Comparison of ENCODE assay signal across 27 cellular contexts in the genomic region with DNA sequence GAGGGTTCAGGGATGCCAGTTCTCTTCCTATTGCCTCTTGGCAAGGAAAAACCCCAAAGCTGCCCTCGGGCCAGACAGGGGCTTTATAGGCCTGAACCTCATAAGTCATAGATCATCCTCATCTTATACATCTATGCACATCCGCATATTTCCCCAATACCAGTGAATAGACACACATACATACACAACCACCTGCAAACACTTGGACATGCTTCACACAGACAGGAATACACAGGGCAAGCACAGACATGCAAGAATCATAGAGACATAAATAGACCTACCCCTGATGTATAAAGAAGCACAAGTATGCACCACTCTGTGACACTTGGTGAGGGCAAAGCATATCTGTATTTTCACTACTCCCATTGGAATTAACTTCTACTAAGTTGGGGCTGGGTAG. TPM values are rescaled to one million over a fixed set of nuclear protein-coding genes. Genes with fewer than 3 reads are reported as not detected.
DNase-seq lines count a peak whose midpoint lies in the region; ATAC-seq, FAIRE-seq and TF ChIP-seq lines count a peak whose summit lies in the region.
"Had no signal": no experiment of that assay in that cellular context is flagged by ENCODE, and none has a peak within 500 bp of the region (broad histone marks: within the 10 kb centered on the region; RNA-seq: fewer than 3 reads in every experiment).

No MANE protein-coding gene starts in this region.

- H3K9ac ChIP-seq in neural progenitor cell: no peak overlapping the region

- TF ChIP-seq CTCF in bronchial epithelial cell (IDR thresholded peaks at IDR 0.05; ENCODE audit: insufficient read depth, low read length, severe bottlenecking): no peak
- TF ChIP-seq CTCF in neural progenitor cell (IDR thresholded peaks at IDR 0.05): no peak

- no peaks in the 10 kb centered on the region for H3K79me2 ChIP-seq in neural progenitor cell (ENCODE audit: low read depth)

- no peaks in the 10 kb centered on the region for H3K36me3 Mint-ChIP-seq in neural progenitor cell
- H3K36me3 Mint-ChIP-seq: CD14-positive monocyte; CD8-positive, alpha-beta memory T cell had no signal

- H2AFZ ChIP-seq in neural progenitor cell (replicated peaks): no peak overlapping the region

- H3K9me3 Mint-ChIP-seq in neural progenitor cell: no peaks in the 10 kb centered on the region

- H3K4me1 Mint-ChIP-seq in neural progenitor cell: no peaks in the 10 kb centered on the region
- H3K4me1 Mint-ChIP-seq: CD14-positive monocyte; CD8-positive, alpha-beta memory T cell had no signal

- no peak for ATAC-seq in SK-N-SH treated with all-trans-retinoic acid at 6 μM for 48 hours
- ATAC-seq in HG03571 (IDR thresholded peaks at IDR 0.05; ENCODE audit: unreplicated experiment): no peak
- no peak for ATAC-seq in HG02981 (IDR thresholded peaks at IDR 0.05; ENCODE audit: unreplicated experiment)
- ATAC-seq: Right ventricle myocardium inferior had no signal

- peak; percentile 8 for DNase-seq in DMS53 treated with DMSO at 0.1 percent for 48 hours (lab: John Stamatoyannopoulos, UW; ENCODE audit: unreplicated experiment)
- DNase-seq in NCI-H345 (lab: John Stamatoyannopoulos, UW): peak; percentile 68
- DNase-seq in bronchial epithelial cell (ENCODE audit: low read depth): peak; percentile 77
- DNase-seq in neural progenitor cell (ENCODE audit: low spot score): no peak
- no peak for DNase-seq in urothelium cell line (ENCODE audit: low spot score)
- DNase-seq: Calu3; CD8-positive, alpha-beta memory T cell; HCEC 1CT; Kasumi-1; MG63; NCI-H1105 treated with DMSO at 0.1 percent for 48 hours; NCI-H146; NCI-H1930; NCI-H2107; NCI-H524 treated with DMSO at 0.1 percent for 48 hours; NCI-H774; SJCRH30 had no signal

- H3K4me2 ChIP-seq in neural progenitor cell: no peak overlapping the region

- H3K36me3 ChIP-seq in bronchial epithelial cell (ENCODE audit: control insufficient read depth, insufficient read depth, low read length) (no peaks in the 10 kb centered on the region), neural progenitor cell (no peaks in the 10 kb centered on the region)
- H3K36me3 ChIP-seq: MG63, SJCRH30 had no signal

- H3F3A ChIP-seq in neural progenitor cell (ENCODE audit: low read depth): no peaks in the 10 kb centered on the region

- H3K27ac Mint-ChIP-seq in neural progenitor cell: peak overlapping the region; percentile 21
- H3K27ac Mint-ChIP-seq: CD14-positive monocyte; CD8-positive, alpha-beta memory T cell had no signal

- no peak overlapping the region for H3K27ac ChIP-seq in neural progenitor cell
- H3K27ac ChIP-seq: SJCRH30 had no signal

- FAIRE-seq in bronchial epithelial cell (lab: Jason Lieb, UNC): no peak
- FAIRE-seq in urothelium cell line (lab: Jason Lieb, UNC): no peak
- FAIRE-seq: GM19239, H1, HepG2 had no signal

- H3K4me3 Mint-ChIP-seq in neural progenitor cell: no peak overlapping the region
- H3K4me3 Mint-ChIP-seq: CD14-positive monocyte; CD8-positive, alpha-beta memory T cell had no signal

- no peaks in the 10 kb centered on the region for H3K27me3 Mint-ChIP-seq in neural progenitor cell (ENCODE audit: insufficient read depth, low read depth)
- H3K27me3 Mint-ChIP-seq: CD8-positive, alpha-beta memory T cell had no signal

- no peaks in the 10 kb centered on the region for H3K9me3 ChIP-seq in neural progenitor cell (ENCODE audit: low read depth)
- H3K9me3 ChIP-seq: MG63, SJCRH30 had no signal

- H3K4me1 ChIP-seq in neural progenitor cell: no peaks in the 10 kb centered on the region
- H3K4me1 ChIP-seq: SJCRH30 had no signal

- H4K20me1 ChIP-seq in neural progenitor cell (ENCODE audit: low read depth): no peaks in the 10 kb centered on the region

- H3K4me3 ChIP-seq in bronchial epithelial cell (ENCODE audit: low read depth, low read length) (no peak overlapping the region), neural progenitor cell (no peak overlapping the region)
- H3K4me3 ChIP-seq: MG63, SJCRH30 had no signal

- H3K27me3 ChIP-seq in bronchial epithelial cell (ENCODE audit: control insufficient read depth, insufficient read depth, low read length): peaks cover 1% of the 10 kb centered on the region
- H3K27me3 ChIP-seq in neural progenitor cell: no peaks in the 10 kb centered on the region
- H3K27me3 ChIP-seq: MG63 had no signal

TF ChIP-seq in SK-N-SH treated with all-trans-retinoic acid at 6 μM for 48 hours, 23 proteins besides CTCF, POLR2A, EP300 and RAD21 (continues in another document):
- TF ChIP-seq RARB (CRISPR knock-in tag; IDR thresholded peaks at IDR 0.05): no peak
- TF ChIP-seq, protein P1, sequence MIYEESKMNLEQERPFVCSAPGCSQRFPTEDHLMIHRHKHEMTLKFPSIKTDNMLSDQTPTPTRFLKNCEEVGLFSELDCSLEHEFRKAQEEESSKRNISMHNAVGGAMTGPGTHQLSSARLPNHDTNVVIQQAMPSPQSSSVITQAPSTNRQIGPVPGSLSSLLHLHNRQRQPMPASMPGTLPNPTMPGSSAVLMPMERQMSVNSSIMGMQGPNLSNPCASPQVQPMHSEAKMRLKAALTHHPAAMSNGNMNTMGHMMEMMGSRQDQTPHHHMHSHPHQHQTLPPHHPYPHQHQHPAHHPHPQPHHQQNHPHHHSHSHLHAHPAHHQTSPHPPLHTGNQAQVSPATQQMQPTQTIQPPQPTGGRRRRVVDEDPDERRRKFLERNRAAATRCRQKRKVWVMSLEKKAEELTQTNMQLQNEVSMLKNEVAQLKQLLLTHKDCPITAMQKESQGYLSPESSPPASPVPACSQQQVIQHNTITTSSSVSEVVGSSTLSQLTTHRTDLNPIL (CRISPR knock-in tag; IDR thresholded peaks at IDR 0.05; ENCODE audit: low read depth): no peak
- no peak for TF ChIP-seq BACH2 (CRISPR knock-in tag; IDR thresholded peaks at IDR 0.05; ENCODE audit: borderline replicate concordance)
- no peak for TF ChIP-seq ARNTL (CRISPR knock-in tag; IDR thresholded peaks at IDR 0.05; ENCODE audit: borderline replicate concordance, low read depth)
- TF ChIP-seq, protein P2, sequence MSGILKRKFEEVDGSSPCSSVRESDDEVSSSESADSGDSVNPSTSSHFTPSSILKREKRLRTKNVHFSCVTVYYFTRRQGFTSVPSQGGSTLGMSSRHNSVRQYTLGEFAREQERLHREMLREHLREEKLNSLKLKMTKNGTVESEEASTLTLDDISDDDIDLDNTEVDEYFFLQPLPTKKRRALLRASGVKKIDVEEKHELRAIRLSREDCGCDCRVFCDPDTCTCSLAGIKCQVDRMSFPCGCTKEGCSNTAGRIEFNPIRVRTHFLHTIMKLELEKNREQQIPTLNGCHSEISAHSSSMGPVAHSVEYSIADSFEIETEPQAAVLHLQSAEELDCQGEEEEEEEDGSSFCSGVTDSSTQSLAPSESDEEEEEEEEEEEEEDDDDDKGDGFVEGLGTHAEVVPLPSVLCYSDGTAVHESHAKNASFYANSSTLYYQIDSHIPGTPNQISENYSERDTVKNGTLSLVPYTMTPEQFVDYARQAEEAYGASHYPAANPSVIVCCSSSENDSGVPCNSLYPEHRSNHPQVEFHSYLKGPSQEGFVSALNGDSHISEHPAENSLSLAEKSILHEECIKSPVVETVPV (CRISPR knock-in tag; IDR thresholded peaks at IDR 0.05): no peak
- TF ChIP-seq ZFP3 (CRISPR knock-in tag; IDR thresholded peaks at IDR 0.05): no peak
- TF ChIP-seq GLIS3 (CRISPR knock-in tag; IDR thresholded peaks at IDR 0.05): no peak
- TF ChIP-seq ISL1 (CRISPR knock-in tag; IDR thresholded peaks at IDR 0.05): no peak
- no peak for TF ChIP-seq PPARA (CRISPR knock-in tag; IDR thresholded peaks at IDR 0.05; ENCODE audit: borderline replicate concordance)
- TF ChIP-seq TCF4 (CRISPR knock-in tag; IDR thresholded peaks at IDR 0.05; ENCODE audit: borderline replicate concordance): no peak
- TF ChIP-seq OSR1 (CRISPR knock-in tag; IDR thresholded peaks at IDR 0.05): no peak
- no peak for TF ChIP-seq CSDC2 (CRISPR knock-in tag; IDR thresholded peaks at IDR 0.05)
- TF ChIP-seq ZNF8 (CRISPR knock-in tag; IDR thresholded peaks at IDR 0.05): no peak
- no peak for TF ChIP-seq TOX (CRISPR knock-in tag; IDR thresholded peaks at IDR 0.05; ENCODE audit: borderline replicate concordance)
- TF ChIP-seq, protein P3, sequence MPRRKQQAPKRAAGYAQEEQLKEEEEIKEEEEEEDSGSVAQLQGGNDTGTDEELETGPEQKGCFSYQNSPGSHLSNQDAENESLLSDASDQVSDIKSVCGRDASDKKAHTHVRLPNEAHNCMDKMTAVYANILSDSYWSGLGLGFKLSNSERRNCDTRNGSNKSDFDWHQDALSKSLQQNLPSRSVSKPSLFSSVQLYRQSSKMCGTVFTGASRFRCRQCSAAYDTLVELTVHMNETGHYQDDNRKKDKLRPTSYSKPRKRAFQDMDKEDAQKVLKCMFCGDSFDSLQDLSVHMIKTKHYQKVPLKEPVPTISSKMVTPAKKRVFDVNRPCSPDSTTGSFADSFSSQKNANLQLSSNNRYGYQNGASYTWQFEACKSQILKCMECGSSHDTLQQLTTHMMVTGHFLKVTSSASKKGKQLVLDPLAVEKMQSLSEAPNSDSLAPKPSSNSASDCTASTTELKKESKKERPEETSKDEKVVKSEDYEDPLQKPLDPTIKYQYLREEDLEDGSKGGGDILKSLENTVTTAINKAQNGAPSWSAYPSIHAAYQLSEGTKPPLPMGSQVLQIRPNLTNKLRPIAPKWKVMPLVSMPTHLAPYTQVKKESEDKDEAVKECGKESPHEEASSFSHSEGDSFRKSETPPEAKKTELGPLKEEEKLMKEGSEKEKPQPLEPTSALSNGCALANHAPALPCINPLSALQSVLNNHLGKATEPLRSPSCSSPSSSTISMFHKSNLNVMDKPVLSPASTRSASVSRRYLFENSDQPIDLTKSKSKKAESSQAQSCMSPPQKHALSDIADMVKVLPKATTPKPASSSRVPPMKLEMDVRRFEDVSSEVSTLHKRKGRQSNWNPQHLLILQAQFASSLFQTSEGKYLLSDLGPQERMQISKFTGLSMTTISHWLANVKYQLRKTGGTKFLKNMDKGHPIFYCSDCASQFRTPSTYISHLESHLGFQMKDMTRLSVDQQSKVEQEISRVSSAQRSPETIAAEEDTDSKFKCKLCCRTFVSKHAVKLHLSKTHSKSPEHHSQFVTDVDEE (CRISPR knock-in tag; IDR thresholded peaks at IDR 0.05): no peak
- TF ChIP-seq ZC3H10 (CRISPR knock-in tag; IDR thresholded peaks at IDR 0.05): no peak

RNA-seq across cellular contexts. Expression of a gene that starts 30.7 kb away (rescaled TPM):
- total RNA-seq in bronchial epithelial cell (not detected in 2 replicates), neural progenitor cell (ENCODE audit: low replicate concordance) (not detected in 2 replicates)
- total RNA-seq: A673; Calu3; CD8-positive, alpha-beta memory T cell; H1; HT1080; Right ventricle myocardium inferior; SJCRH30 had no signal

Comparison
In these comparisons a context has a peak if more than half of its experiments do, and no peak if none do; other contexts are left out.
1. DNase-seq: peak in DMS53 treated with DMSO at 0.1 percent for 48 hours (single experiment), NCI-H345 (single experiment) and bronchial epithelial cell (single experiment); none in neural progenitor cell (single experiment) and urothelium cell line (single experiment).